ENCODE assay signal across 6 cellular contexts in genomic region chr7:125125315-125125714, GRCh38.
"Had no signal": no experiment of that assay in that cellular context is flagged by ENCODE, and none has a peak within 500 bp of the region (broad histone marks: within the 10 kb centered on the region; RNA-seq: fewer than 3 reads in every experiment).

No MANE protein-coding gene starts in this region.

- H3K4me1 Mint-ChIP-seq: IgD-negative memory B cell had no signal

- H3K4me3 ChIP-seq: GM23338, HAP-1 had no signal

- H3K36me3 ChIP-seq: HAP-1 had no signal

- H3K27ac Mint-ChIP-seq: GM23338, HFFc6, IgD-negative memory B cell had no signal

- H3K9me3 ChIP-seq: HAP-1 had no signal

- H3K4me3 Mint-ChIP-seq: GM23338, HFFc6, IgD-negative memory B cell had no signal

- H3K4me2 ChIP-seq: GM23338 had no signal

- H3K27ac ChIP-seq: HL-60 had no signal

- H3K36me3 Mint-ChIP-seq: IgD-negative memory B cell had no signal

- DNase-seq: H7, HFFc6 had no signal

- H2AFZ ChIP-seq: GM23338 had no signal

- H3K27me3 Mint-ChIP-seq: IgD-negative memory B cell had no signal
